In genomic region chr6:17470953-17471335, GRCh38 we compare ENCODE assay signal across 12 cellular contexts.
A peak's percentile ranks its signal among the peaks of the same experiment; 100 is the strongest.
DNase-seq lines count a peak whose midpoint lies in the region; ATAC-seq lines count a peak whose summit lies in the region.
"Had no signal": no experiment of that assay in that cellular context is flagged by ENCODE, and none has a peak within 500 bp of the region (broad histone marks: within the 10 kb centered on the region; RNA-seq: fewer than 3 reads in every experiment).

No MANE protein-coding gene starts in this region.

- ATAC-seq in left cardiac atrium (peak; percentile 46 to 55), left ventricle myocardium superior (no peak), aorta (ENCODE audit: low FRiP score) (peak; percentile 75), HG03354 (IDR thresholded peaks at IDR 0.05; ENCODE audit: poor library complexity, severe bottlenecking, unreplicated experiment) (no peak), HG02938 (IDR thresholded peaks at IDR 0.05; ENCODE audit: unreplicated experiment) (no peak), GM21529 (IDR thresholded peaks at IDR 0.05; ENCODE audit: unreplicated experiment) (no peak)

- H3K4me1 ChIP-seq in muscle layer of duodenum (ENCODE audit: control insufficient read depth in 1 of 2, insufficient read depth in 2 of 2, low read length in 2 of 2) (peaks cover 13 to 28% of the 10 kb centered on the region in 2 donors), aorta (ENCODE audit: control insufficient read depth in 1 of 2, insufficient read depth in 2 of 2, low read length in 2 of 2) (peaks cover 0 to 8% of the 10 kb centered on the region in 2 donors)

- intact Hi-C loops in left cardiac atrium (cut with DNase I): loop anchor here in 1 of 2 donors (10.0 kb wide), 1 partner anchor 186 kb away; the partner anchor contains the start of gene RBM24
- intact Hi-C loops in left ventricle myocardium superior (cut with micrococcal nuclease): no loop called here
- intact Hi-C loops in aorta (cut with DNase I): loop anchor here (10.0 kb wide), 2 partner anchors 76 to 104 kb away; partner anchors contain the start of gene CAP2 (in 1 of the 2)

- 19 to 24% methylated on average over 3 of the region's 3 CpGs for WGBS in aorta, 2 donors

- peaks cover 0 to 5% of the 10 kb centered on the region in 2 donors for H3K36me3 ChIP-seq in muscle layer of duodenum (ENCODE audit: control insufficient read depth in 1 of 2, insufficient read depth in 2 of 2, low read length in 2 of 2)
- H3K36me3 ChIP-seq in aorta (ENCODE audit: control insufficient read depth in 1 of 2, insufficient read depth in 2 of 2, low read length in 1 of 2): peaks cover 0 to 2% of the 10 kb centered on the region in 2 donors

- no peak overlapping the region for H3K27ac ChIP-seq in epithelial cell of prostate
- peak overlapping the region; percentile 4 for H3K27ac ChIP-seq in muscle layer of duodenum (ENCODE audit: low read length)
- H3K27ac ChIP-seq in aorta (ENCODE audit: low read depth in 1 of 2, low read length in 2 of 2): peak overlapping the region in 1 of 2 donors; percentile 43

- DNase-seq in left cardiac atrium: no peak
- DNase-seq in left ventricle myocardium superior: no peak
- DNase-seq in epithelial cell of prostate (ENCODE audit: low read depth, low spot score): peak; percentile 22
- DNase-seq in aorta: no peak
- DNase-seq: DMS153; NCI-H2227 treated with DMSO at 0.1 percent for 48 hours; RPMI8226; stimulated activated CD4-positive, alpha-beta T cell treated with anti-CD3 and anti-CD28 coated beads, Interleukin-4, amount 100 ng/mL, for 4 hours had no signal

- H3K27me3 ChIP-seq in muscle layer of duodenum (ENCODE audit: low read depth, low read length) (no peaks in the 10 kb centered on the region), aorta (ENCODE audit: control insufficient read depth in 1 of 2, insufficient read depth in 2 of 2, low read length in 1 of 2) (no peaks in the 10 kb centered on the region)

- H3K9me3 ChIP-seq in muscle layer of duodenum (ENCODE audit: control insufficient read depth in 1 of 2, low read length in 2 of 2) (no peaks in the 10 kb centered on the region), aorta (ENCODE audit: control insufficient read depth, low read length) (no peaks in the 10 kb centered on the region)

- H3K4me3 ChIP-seq in muscle layer of duodenum (ENCODE audit: low read depth in 1 of 2, low read length in 2 of 2): no peak overlapping the region
- no peak overlapping the region for H3K4me3 ChIP-seq in aorta (ENCODE audit: low read length in 2 of 2)

Comparison
In these comparisons a context has a peak if more than half of its experiments do, and no peak if none do; other contexts are left out.
1. ATAC-seq: peak in left cardiac atrium (2 of 2) and aorta (single experiment); none in left ventricle myocardium superior (single experiment), HG03354 (single experiment), HG02938 (single experiment) and GM21529 (single experiment).